ENCODE assay signal across 2 cellular contexts in the genomic region with DNA sequence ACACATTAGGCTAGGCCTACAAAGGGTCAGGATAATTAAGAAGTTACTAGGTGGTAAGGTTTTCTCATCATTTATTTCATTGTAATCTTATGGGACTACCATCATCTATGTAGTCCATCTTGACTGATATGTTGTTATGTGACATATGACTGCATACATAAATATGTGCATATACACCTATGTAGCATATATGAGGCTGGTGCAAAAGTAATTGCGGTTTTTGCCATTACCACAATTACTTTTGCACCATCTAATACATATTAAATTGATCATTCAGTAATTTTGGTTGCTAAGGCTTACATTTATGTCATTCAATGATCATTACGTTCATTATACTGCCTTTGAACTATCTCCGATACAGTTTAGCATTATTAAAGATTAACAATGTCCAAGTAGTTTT.
TF ChIP-seq lines count a peak whose summit lies in the region.

No MANE protein-coding gene starts in this region.

TF ChIP-seq in HepG2, 621 proteins besides CTCF, POLR2A, EP300 and RAD21:
- TF ChIP-seq, protein P1, sequence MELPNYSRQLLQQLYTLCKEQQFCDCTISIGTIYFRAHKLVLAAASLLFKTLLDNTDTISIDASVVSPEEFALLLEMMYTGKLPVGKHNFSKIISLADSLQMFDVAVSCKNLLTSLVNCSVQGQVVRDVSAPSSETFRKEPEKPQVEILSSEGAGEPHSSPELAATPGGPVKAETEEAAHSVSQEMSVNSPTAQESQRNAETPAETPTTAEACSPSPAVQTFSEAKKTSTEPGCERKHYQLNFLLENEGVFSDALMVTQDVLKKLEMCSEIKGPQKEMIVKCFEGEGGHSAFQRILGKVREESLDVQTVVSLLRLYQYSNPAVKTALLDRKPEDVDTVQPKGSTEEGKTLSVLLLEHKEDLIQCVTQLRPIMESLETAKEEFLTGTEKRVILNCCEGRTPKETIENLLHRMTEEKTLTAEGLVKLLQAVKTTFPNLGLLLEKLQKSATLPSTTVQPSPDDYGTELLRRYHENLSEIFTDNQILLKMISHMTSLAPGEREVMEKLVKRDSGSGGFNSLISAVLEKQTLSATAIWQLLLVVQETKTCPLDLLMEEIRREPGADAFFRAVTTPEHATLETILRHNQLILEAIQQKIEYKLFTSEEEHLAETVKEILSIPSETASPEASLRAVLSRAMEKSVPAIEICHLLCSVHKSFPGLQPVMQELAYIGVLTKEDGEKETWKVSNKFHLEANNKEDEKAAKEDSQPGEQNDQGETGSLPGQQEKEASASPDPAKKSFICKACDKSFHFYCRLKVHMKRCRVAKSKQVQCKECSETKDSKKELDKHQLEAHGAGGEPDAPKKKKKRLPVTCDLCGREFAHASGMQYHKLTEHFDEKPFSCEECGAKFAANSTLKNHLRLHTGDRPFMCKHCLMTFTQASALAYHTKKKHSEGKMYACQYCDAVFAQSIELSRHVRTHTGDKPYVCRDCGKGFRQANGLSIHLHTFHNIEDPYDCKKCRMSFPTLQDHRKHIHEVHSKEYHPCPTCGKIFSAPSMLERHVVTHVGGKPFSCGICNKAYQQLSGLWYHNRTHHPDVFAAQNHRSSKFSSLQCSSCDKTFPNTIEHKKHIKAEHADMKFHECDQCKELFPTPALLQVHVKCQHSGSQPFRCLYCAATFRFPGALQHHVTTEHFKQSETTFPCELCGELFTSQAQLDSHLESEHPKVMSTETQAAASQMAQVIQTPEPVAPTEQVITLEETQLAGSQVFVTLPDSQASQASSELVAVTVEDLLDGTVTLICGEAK (IDR thresholded peaks at IDR 0.05), result peak; percentile 65; the same call in 1 of the 2 replicates
- TF ChIP-seq, protein P1 (CRISPR knock-in tag; IDR thresholded peaks at IDR 0.05), result no peak
- TF ChIP-seq GTF3A (CRISPR knock-in tag; conservative IDR thresholded peaks at IDR 0.05), result no peak

TF ChIP-seq in A549, 52 proteins besides CTCF, POLR2A, EP300 and RAD21 (continued from another document):
- TF ChIP-seq CEBPB (IDR thresholded peaks at IDR 0.05) (no peak), EHMT2 (IDR thresholded peaks at IDR 0.05; ENCODE audit: low read depth) (no peak), JUN (IDR thresholded peaks at IDR 0.05) (no peak), MAZ (IDR thresholded peaks at IDR 0.05; ENCODE audit: borderline replicate concordance, low read depth, low read length) (no peak), E2F6 (IDR thresholded peaks at IDR 0.05; ENCODE audit: borderline replicate concordance, low read depth) (no peak), CHD4 (IDR thresholded peaks at IDR 0.05; ENCODE audit: borderline replicate concordance) (no peak), ZSCAN20 (CRISPR knock-in tag; IDR thresholded peaks at IDR 0.05) (no peak), NR3C1 (IDR thresholded peaks at IDR 0.05) (no peak), MAFK (IDR thresholded peaks at IDR 0.05; ENCODE audit: partially characterized antibody) (no peak)
- TF ChIP-seq, protein P2, sequence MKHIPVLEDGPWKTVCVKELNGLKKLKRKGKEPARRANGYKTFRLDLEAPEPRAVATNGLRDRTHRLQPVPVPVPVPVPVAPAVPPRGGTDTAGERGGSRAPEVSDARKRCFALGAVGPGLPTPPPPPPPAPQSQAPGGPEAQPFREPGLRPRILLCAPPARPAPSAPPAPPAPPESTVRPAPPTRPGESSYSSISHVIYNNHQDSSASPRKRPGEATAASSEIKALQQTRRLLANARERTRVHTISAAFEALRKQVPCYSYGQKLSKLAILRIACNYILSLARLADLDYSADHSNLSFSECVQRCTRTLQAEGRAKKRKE (CRISPR knock-in tag; IDR thresholded peaks at IDR 0.05; ENCODE audit: low read depth), result no peak
